ENCODE assay signal across 10 cellular contexts in the genomic region with DNA sequence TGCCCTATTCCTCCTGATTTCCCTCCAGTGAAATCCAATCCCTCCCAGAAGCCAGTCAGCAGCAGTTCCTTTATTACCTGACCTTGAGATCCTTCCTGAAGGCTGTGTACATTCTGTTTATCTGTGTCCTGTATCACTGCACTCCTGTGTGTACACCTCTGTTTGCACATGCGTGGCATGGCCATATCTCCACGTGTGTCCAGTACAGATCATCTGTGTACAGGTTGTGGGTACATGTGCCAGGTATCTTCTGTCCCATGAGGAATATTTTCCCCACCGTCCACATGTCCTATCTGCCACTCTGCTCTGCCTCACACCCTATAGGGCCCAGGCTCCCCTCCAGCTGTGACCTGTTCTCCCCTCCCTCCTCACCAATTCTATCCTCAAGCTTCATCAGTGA. TPM values are rescaled to one million over a fixed set of nuclear protein-coding genes. Genes with fewer than 3 reads are reported as not detected.
A peak's percentile ranks its signal among the peaks of the same experiment; 100 is the strongest.
DNase-seq lines count a peak whose midpoint lies in the region; ATAC-seq and TF ChIP-seq lines count a peak whose summit lies in the region.
"Had no signal": no experiment of that assay in that cellular context is flagged by ENCODE, and none has a peak within 500 bp of the region (broad histone marks: within the 10 kb centered on the region; RNA-seq: fewer than 3 reads in every experiment).

No MANE protein-coding gene starts in this region.

- peaks cover 52% of the 10 kb centered on the region for H3K4me1 ChIP-seq in lower lobe of right lung
- peaks cover 25 to 48% of the 10 kb centered on the region in 2 donors for H3K4me1 ChIP-seq in thoracic aorta (ENCODE audit: control insufficient read depth in 1 of 2, low read depth in 2 of 2)

- H3K4me1 Mint-ChIP-seq in activated CD8-positive, alpha-beta memory T cell treated with anti-CD3 and anti-CD28 coated beads, Interleukin-2, amount 10 ng/mL, durations not matched to agents 7 days and 5 days = peaks cover 52% of the 10 kb centered on the region
- peaks cover 56% of the 10 kb centered on the region for H3K4me1 Mint-ChIP-seq in activated naive CD8-positive, alpha-beta T cell treated with anti-CD3 and anti-CD28 coated beads for 36 hours

- H3K9me3 Mint-ChIP-seq in activated CD8-positive, alpha-beta memory T cell treated with anti-CD3 and anti-CD28 coated beads, Interleukin-2, amount 10 ng/mL, durations not matched to agents 7 days and 5 days (ENCODE audit: low read depth) = no peaks in the 10 kb centered on the region
- no peaks in the 10 kb centered on the region for H3K9me3 Mint-ChIP-seq in activated naive CD8-positive, alpha-beta T cell treated with anti-CD3 and anti-CD28 coated beads for 36 hours

- peaks cover 66% of the 10 kb centered on the region for H3K36me3 Mint-ChIP-seq in activated CD8-positive, alpha-beta memory T cell treated with anti-CD3 and anti-CD28 coated beads, Interleukin-2, amount 10 ng/mL, durations not matched to agents 7 days and 5 days
- H3K36me3 Mint-ChIP-seq in activated naive CD8-positive, alpha-beta T cell treated with anti-CD3 and anti-CD28 coated beads for 36 hours = peaks cover 67% of the 10 kb centered on the region

- no peaks in the 10 kb centered on the region for H3K27me3 Mint-ChIP-seq in activated CD8-positive, alpha-beta memory T cell treated with anti-CD3 and anti-CD28 coated beads, Interleukin-2, amount 10 ng/mL, durations not matched to agents 7 days and 5 days
- no peaks in the 10 kb centered on the region for H3K27me3 Mint-ChIP-seq in activated naive CD8-positive, alpha-beta T cell treated with anti-CD3 and anti-CD28 coated beads for 36 hours

- H3K36me3 ChIP-seq in lower lobe of right lung = peaks cover 56% of the 10 kb centered on the region
- H3K36me3 ChIP-seq in thoracic aorta = peaks cover 42% of the 10 kb centered on the region

- CTCF ChIA-PET in activated CD8-positive, alpha-beta memory T cell treated with anti-CD3 and anti-CD28 coated beads, Interleukin-2, amount 10 ng/mL, durations not matched to agents 7 days and 5 days (lab: Charles Lee) = interaction anchor here (1.1 to 8.3 kb wide), 7 partner anchors 8 to 102 kb away, joined by 3 to 71 read pairs (median 12); a partner anchor contains a TSS

- ATAC-seq in activated CD8-positive, alpha-beta memory T cell treated with anti-CD3 and anti-CD28 coated beads, Interleukin-2, amount 10 ng/mL, durations not matched to agents 7 days and 5 days = no peak
- ATAC-seq in lower lobe of right lung (no peak), thoracic aorta (ENCODE audit: insufficient number of reproducible peaks, low FRiP score, low read depth) (no peak), HG03097 (IDR thresholded peaks at IDR 0.05; ENCODE audit: low FRiP score, unreplicated experiment) (no peak)

- H3K9me3 ChIP-seq in lower lobe of right lung = no peaks in the 10 kb centered on the region
- no peaks in the 10 kb centered on the region for H3K9me3 ChIP-seq in thoracic aorta

- intact Hi-C loops in lower lobe of right lung (cut with DNase I) = no loop called here

- peak overlapping the region; percentile 96 for H3K27ac Mint-ChIP-seq in activated CD8-positive, alpha-beta memory T cell treated with anti-CD3 and anti-CD28 coated beads, Interleukin-2, amount 10 ng/mL, durations not matched to agents 7 days and 5 days
- peak overlapping the region; percentile 95 for H3K27ac Mint-ChIP-seq in activated naive CD8-positive, alpha-beta T cell treated with anti-CD3 and anti-CD28 coated beads for 36 hours

- H3K27me3 ChIP-seq in lower lobe of right lung (ENCODE audit: low read depth) = no peaks in the 10 kb centered on the region
- no peaks in the 10 kb centered on the region for H3K27me3 ChIP-seq in thoracic aorta (replicated peaks; ENCODE audit: insufficient read depth)

- H3K4me3 Mint-ChIP-seq in activated CD8-positive, alpha-beta memory T cell treated with anti-CD3 and anti-CD28 coated beads, Interleukin-2, amount 10 ng/mL, durations not matched to agents 7 days and 5 days = peak overlapping the region; percentile 91
- H3K4me3 Mint-ChIP-seq in activated naive CD8-positive, alpha-beta T cell treated with anti-CD3 and anti-CD28 coated beads for 36 hours = peak overlapping the region; percentile 96

- DNase-seq in activated CD8-positive, alpha-beta memory T cell treated with anti-CD3 and anti-CD28 coated beads, Interleukin-2, amount 10 ng/mL, durations not matched to agents 7 days and 5 days = no peak
- no peak for DNase-seq in activated CD8-positive, alpha-beta memory T cell treated with anti-CD3 and anti-CD28 coated beads for 24 hours
- no peak for DNase-seq in activated naive CD8-positive, alpha-beta T cell treated with anti-CD3 and anti-CD28 coated beads for 36 hours
- DNase-seq in lower lobe of right lung = no peak
- DNase-seq in thoracic aorta (ENCODE audit: low spot score) = no peak
- no peak for DNase-seq in SKM-1 treated with dmso at 0.1 percent for 144 hours (lab: John Stamatoyannopoulos, UW; ENCODE audit: unreplicated experiment)
- no peak for DNase-seq in EL
- DNase-seq: occipital lobe, SW 1271 had no signal

- H3K27ac ChIP-seq in lower lobe of right lung (peak overlapping the region; percentile 94), thoracic aorta (peak overlapping the region; percentile 67 to 99)

- H3K4me3 ChIP-seq in lower lobe of right lung (peak overlapping the region; percentile 94), thoracic aorta (peak overlapping the region; percentile 100)

- TF ChIP-seq CTCF in lower lobe of right lung (IDR thresholded peaks at IDR 0.05) (no peak), thoracic aorta (IDR thresholded peaks at IDR 0.05) (no peak)

RNA-seq across cellular contexts. Expression of a gene that starts 2.8 kb away (rescaled TPM):
- 100 to 1,000 TPM; 214 to 235 TPM for total RNA-seq in activated CD8-positive, alpha-beta memory T cell treated with anti-CD3 and anti-CD28 coated beads, Interleukin-2, amount 10 ng/mL, durations not matched to agents 7 days and 5 days
- total RNA-seq in activated naive CD8-positive, alpha-beta T cell treated with anti-CD3 and anti-CD28 coated beads for 36 hours = 100 to 1,000 TPM; 128 TPM
- total RNA-seq in lower lobe of right lung (114 TPM), thoracic aorta (100 to 1,000 TPM in 1 of 2 donors, 10 to 100 TPM in 1; 66.2 to 134 TPM)

RNA-seq across cellular contexts. Expression of a gene that starts 3.6 kb away (rescaled TPM):
- total RNA-seq in activated CD8-positive, alpha-beta memory T cell treated with anti-CD3 and anti-CD28 coated beads, Interleukin-2, amount 10 ng/mL, durations not matched to agents 7 days and 5 days = 1 to 10 TPM; 4.1 to 5.0 TPM
- total RNA-seq in activated naive CD8-positive, alpha-beta T cell treated with anti-CD3 and anti-CD28 coated beads for 36 hours = 1 to 10 TPM; 4.9 to 5.0 TPM
- total RNA-seq in lower lobe of right lung = 0.56 TPM
- 1 to 10 TPM; 1.2 to 3.1 TPM for total RNA-seq in thoracic aorta

RNA-seq across cellular contexts. Expression of a gene that starts 9.0 kb away (rescaled TPM):
- total RNA-seq in activated CD8-positive, alpha-beta memory T cell treated with anti-CD3 and anti-CD28 coated beads, Interleukin-2, amount 10 ng/mL, durations not matched to agents 7 days and 5 days = 1 to 10 TPM; 1.2 to 2.0 TPM
- 1 to 10 TPM; 1.1 to 1.2 TPM for total RNA-seq in activated naive CD8-positive, alpha-beta T cell treated with anti-CD3 and anti-CD28 coated beads for 36 hours
- 4.8 TPM for total RNA-seq in lower lobe of right lung
- 1 to 10 TPM; 5.0 to 5.3 TPM for total RNA-seq in thoracic aorta

RNA-seq across cellular contexts. Expression of a gene that starts 14.0 kb away (rescaled TPM):
- 10 to 100 TPM; 20.0 to 23.9 TPM for total RNA-seq in activated CD8-positive, alpha-beta memory T cell treated with anti-CD3 and anti-CD28 coated beads, Interleukin-2, amount 10 ng/mL, durations not matched to agents 7 days and 5 days
- 10 to 100 TPM; 17.9 to 19.1 TPM for total RNA-seq in activated naive CD8-positive, alpha-beta T cell treated with anti-CD3 and anti-CD28 coated beads for 36 hours
- total RNA-seq in lower lobe of right lung (14.1 TPM), thoracic aorta (10 to 100 TPM; 24.6 to 33.0 TPM)

RNA-seq across cellular contexts. Expression of a gene that starts 20.2 kb away (rescaled TPM):
- 1 to 10 TPM; 1.0 to 2.0 TPM for total RNA-seq in activated CD8-positive, alpha-beta memory T cell treated with anti-CD3 and anti-CD28 coated beads, Interleukin-2, amount 10 ng/mL, durations not matched to agents 7 days and 5 days
- under 1 TPM; 0.52 to 0.54 TPM for total RNA-seq in activated naive CD8-positive, alpha-beta T cell treated with anti-CD3 and anti-CD28 coated beads for 36 hours
- total RNA-seq in lower lobe of right lung (8.2 TPM), thoracic aorta (1 to 10 TPM in 1 of 2 donors, under 1 TPM in 1; 0.14 to 2.6 TPM)
